20 cellular contexts compared by ENCODE assay signal in the genomic region with DNA sequence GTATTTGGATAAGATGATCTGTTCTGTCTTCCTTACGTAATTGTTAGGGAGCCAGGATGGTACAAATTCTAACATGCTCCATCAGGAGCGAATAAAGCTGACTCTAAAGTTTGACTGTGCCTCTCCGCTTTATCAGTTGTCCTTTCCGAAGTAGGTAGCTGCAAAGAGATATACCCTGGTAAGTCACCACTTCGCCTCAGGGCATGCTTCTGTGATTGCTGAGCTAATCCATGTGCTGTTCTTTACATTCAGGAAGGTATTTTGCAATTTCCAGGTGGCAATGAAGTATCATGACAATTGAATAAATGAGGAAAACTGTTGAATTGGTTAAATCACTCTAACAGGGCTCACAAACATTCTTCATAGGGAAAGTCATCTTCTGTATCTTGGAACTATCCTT. TPM values are rescaled to one million over a fixed set of nuclear protein-coding genes. Genes with fewer than 3 reads are reported as not detected.
DNase-seq lines count a peak whose midpoint lies in the region; ATAC-seq and TF ChIP-seq lines count a peak whose summit lies in the region.
"Had no signal": no experiment of that assay in that cellular context is flagged by ENCODE, and none has a peak within 500 bp of the region (broad histone marks: within the 10 kb centered on the region; RNA-seq: fewer than 3 reads in every experiment).

No MANE protein-coding gene starts in this region.

- no peak overlapping the region for H3K27ac ChIP-seq in mammary epithelial cell (ENCODE audit: insufficient read depth, low read depth, low read length)
- H3K27ac ChIP-seq in mesendoderm (ENCODE audit: low read depth, low read length), result no peak overlapping the region
- no peak overlapping the region for H3K27ac ChIP-seq in PC-9
- H3K27ac ChIP-seq: 22Rv1; BLaER1 treated with 17β-estradiol and CSF1 and Interleukin-3, amounts not matched to agents 10 nM and 100 nM had no signal

- no peaks in the 10 kb centered on the region for H3K79me1 ChIP-seq in mesendoderm (ENCODE audit: low read length)

- no peaks in the 10 kb centered on the region for H3K36me3 ChIP-seq in mammary epithelial cell (ENCODE audit: insufficient read depth, low read length)
- no peaks in the 10 kb centered on the region for H3K36me3 ChIP-seq in mesendoderm (ENCODE audit: control insufficient read depth, insufficient read depth, low read length)
- no peaks in the 10 kb centered on the region for H3K36me3 ChIP-seq in PC-9 (ENCODE audit: low read depth)

- no peaks in the 10 kb centered on the region for H3K36me3 Mint-ChIP-seq in MCF 10A (ENCODE audit: insufficient read depth, unreplicated experiment)
- H3K36me3 Mint-ChIP-seq: CD14-positive monocyte had no signal

- H3K4me3 ChIP-seq in mammary epithelial cell (replicated peaks in 1 of 3; ENCODE audit: insufficient read depth in 1 of 3, low read depth in 2 of 3, low read length in 3 of 3) (no peak overlapping the region), epithelial cell of esophagus (ENCODE audit: low read length) (no peak overlapping the region), mesendoderm (ENCODE audit: low read length) (no peak overlapping the region), PC-9 (no peak overlapping the region)
- H3K4me3 ChIP-seq: BLaER1 treated with 17β-estradiol and CSF1 and Interleukin-3, amounts not matched to agents 10 nM and 100 nM; GM12878; GM23338 had no signal

- H4K20me1 ChIP-seq in mammary epithelial cell (ENCODE audit: insufficient read depth, low read length) (no peaks in the 10 kb centered on the region), PC-9 (ENCODE audit: insufficient read depth) (no peaks in the 10 kb centered on the region)
- H4K20me1 ChIP-seq: BLaER1 treated with 17β-estradiol and CSF1 and Interleukin-3, amounts not matched to agents 10 nM and 100 nM had no signal

- H3F3A ChIP-seq in PC-9 (ENCODE audit: insufficient read depth, low read depth), result no peaks in the 10 kb centered on the region

- H3K4me1 Mint-ChIP-seq in MCF 10A (ENCODE audit: insufficient read depth, unreplicated experiment), result no peaks in the 10 kb centered on the region
- H3K4me1 Mint-ChIP-seq: B cell; CD14-positive monocyte; CD8-positive, alpha-beta memory T cell had no signal

- no peak overlapping the region for H3K4me3 Mint-ChIP-seq in MCF 10A (ENCODE audit: unreplicated experiment)
- H3K4me3 Mint-ChIP-seq: B cell; CD14-positive monocyte; CD4-positive, alpha-beta T cell; CD8-positive, alpha-beta memory T cell; GM23338; H9 had no signal

- in situ Hi-C loops in mammary epithelial cell (cut with MboI; ENCODE audit: low sequenced_read_pairs in 2 of 2), result no loop called here

- H3K9me3 Mint-ChIP-seq in MCF 10A (ENCODE audit: unreplicated experiment), result no peaks in the 10 kb centered on the region
- H3K9me3 Mint-ChIP-seq: CD14-positive monocyte; CD4-positive, alpha-beta T cell; CD8-positive, alpha-beta memory T cell; GM23338; H9 had no signal

- no peak for ATAC-seq in GM19035 (IDR thresholded peaks at IDR 0.05; ENCODE audit: unreplicated experiment)
- ATAC-seq: GM12878, GM23338, HCT116 had no signal

- CTCF ChIA-PET in MCF 10A (lab: Yijun Ruan, JAX), result interaction anchor here (0.6 to 0.8 kb wide), 2 partner anchors 20 to 46 kb away, joined by 3 to 4 read pairs; no protein-coding TSS in a partner anchor
- CTCF ChIA-PET in mammary epithelial cell (lab: Charles Lee; ENCODE audit: low non-redundant PET), result no interaction called here
- CTCF ChIA-PET in PC-9 (lab: Charles Lee), result no interaction called here

- POLR2A ChIA-PET in MCF 10A (lab: Yijun Ruan, JAX), result interaction anchor here (0.6 kb wide), 1 partner anchor 24 kb away, joined by 3 read pairs; no protein-coding TSS in a partner anchor
- POLR2A ChIA-PET in PC-9 (lab: Charles Lee; ENCODE audit: unreplicated experiment), result no interaction called here

- H3K27me3 Mint-ChIP-seq in MCF 10A (ENCODE audit: insufficient read depth, unreplicated experiment), result peaks cover 34% of the 10 kb centered on the region
- H3K27me3 Mint-ChIP-seq: CD4-positive, alpha-beta T cell had no signal

- no peak overlapping the region for H2AFZ ChIP-seq in mammary epithelial cell (ENCODE audit: low read depth, low read length)
- no peak overlapping the region for H2AFZ ChIP-seq in PC-9
- H2AFZ ChIP-seq: GM23338 had no signal

- no peaks in the 10 kb centered on the region for H3K9me3 ChIP-seq in mammary epithelial cell (replicated peaks; ENCODE audit: insufficient read depth, low read length)
- no peaks in the 10 kb centered on the region for H3K9me3 ChIP-seq in PC-9 (ENCODE audit: insufficient read depth, low read depth)
- H3K9me3 ChIP-seq: BLaER1 treated with 17β-estradiol and CSF1 and Interleukin-3, amounts not matched to agents 10 nM and 100 nM had no signal

- H2BK15ac ChIP-seq in mesendoderm (replicated peaks; ENCODE audit: low read depth), result no peak overlapping the region

- H2BK120ac ChIP-seq in mesendoderm (ENCODE audit: low read depth, low read length), result no peak overlapping the region

- H3K4me2 ChIP-seq in mammary epithelial cell (ENCODE audit: insufficient read depth, low read depth, low read length) (no peak overlapping the region), mesendoderm (ENCODE audit: low read length) (no peak overlapping the region), PC-9 (no peak overlapping the region)
- H3K4me2 ChIP-seq: BLaER1 treated with 17β-estradiol and CSF1 and Interleukin-3, amounts not matched to agents 10 nM and 100 nM; GM23338 had no signal

- peak; percentile 4 for DNase-seq in MCF 10A (ENCODE audit: unreplicated experiment)
- no peak for DNase-seq in mammary epithelial cell
- peak; percentile 43 for DNase-seq in epithelial cell of esophagus (ENCODE audit: low read depth)
- DNase-seq in mesendoderm, result peak; percentile 58
- DNase-seq in activated T-cell treated with anti-CD3 and anti-CD28 coated beads for 4 hours, result no peak
- DNase-seq in PC-9, result no peak
- DNase-seq: CD4-positive, alpha-beta T cell; CD8-positive, alpha-beta memory T cell; DMS 273 treated with DMSO at 0.1 percent for 48 hours; EL; GDM1; H9 had no signal

- H3K9ac ChIP-seq in mammary epithelial cell (ENCODE audit: insufficient read depth, low read length) (no peak overlapping the region), mesendoderm (ENCODE audit: low read length) (no peak overlapping the region)
- H3K9ac ChIP-seq: BLaER1 treated with 17β-estradiol and CSF1 and Interleukin-3, amounts not matched to agents 10 nM and 100 nM had no signal

- no peaks in the 10 kb centered on the region for H3K79me2 ChIP-seq in mammary epithelial cell (ENCODE audit: insufficient read depth, low read length)
- H3K79me2 ChIP-seq in mesendoderm (ENCODE audit: control insufficient read depth, insufficient read depth, low read length), result no peaks in the 10 kb centered on the region
- H3K79me2 ChIP-seq in PC-9 (ENCODE audit: low read depth), result no peaks in the 10 kb centered on the region

- H2AK5ac ChIP-seq in mesendoderm (ENCODE audit: low read length), result no peak overlapping the region

- H3K27me3 ChIP-seq in mammary epithelial cell (ENCODE audit: insufficient read depth, low read length) (peaks cover 3% of the 10 kb centered on the region), mesendoderm (ENCODE audit: insufficient read depth, low read length, poor library complexity) (no peaks in the 10 kb centered on the region), PC-9 (ENCODE audit: insufficient read depth, low read depth) (no peaks in the 10 kb centered on the region)

- dilution Hi-C loops in mammary epithelial cell (cut with HindIII; ENCODE audit: low sequenced_read_pairs), result no loop called here

- intact Hi-C loops in MCF 10A (cut with micrococcal nuclease) (no loop called here), mammary epithelial cell (cut with micrococcal nuclease) (no loop called here), PC-9 (cut with micrococcal nuclease; ENCODE audit: unreplicated experiment) (no loop called here)

- H3K23ac ChIP-seq in mesendoderm (ENCODE audit: low read length), result no peak overlapping the region

- BruUV-seq in MCF 10A (replicated peaks; lab: Mats Ljungman, UMichigan), result no TSS peak
- BruUV-seq in mammary epithelial cell (replicated peaks; lab: Mats Ljungman, UMichigan), result no TSS peak
- BruUV-seq in PC-9 (replicated peaks; lab: Mats Ljungman, UMichigan), result no TSS peak

- H3K9me2 ChIP-seq in PC-9 (ENCODE audit: insufficient read depth), result no peaks in the 10 kb centered on the region

- H3K56ac ChIP-seq in mesendoderm (ENCODE audit: low read length), result no peak overlapping the region

- no peak overlapping the region for H4K8ac ChIP-seq in mesendoderm (ENCODE audit: low read depth, low read length)

- H3K4me1 ChIP-seq in mammary epithelial cell (ENCODE audit: insufficient read depth, low read length) (no peaks in the 10 kb centered on the region), mesendoderm (ENCODE audit: control insufficient read depth, low read depth, low read length) (no peaks in the 10 kb centered on the region), PC-9 (replicated peaks; ENCODE audit: insufficient read depth) (no peaks in the 10 kb centered on the region)

- 84% methylated on average over 5 of the region's 5 CpGs for WGBS in mammary epithelial cell (ENCODE audit: low coverage, missing lambda C conversion rate)
- no CpG with 5 or more reads among the region's 5 CpGs for WGBS in mesendoderm (ENCODE audit: extremely low coverage, insufficient coverage, low lambda C conversion rate)

- no peak overlapping the region for H3K18ac ChIP-seq in mesendoderm (ENCODE audit: low read length)

- H3K27ac Mint-ChIP-seq in MCF 10A (ENCODE audit: low read depth, unreplicated experiment), result no peak overlapping the region
- H3K27ac Mint-ChIP-seq: B cell; CD14-positive monocyte; CD4-positive, alpha-beta T cell; CD8-positive, alpha-beta memory T cell; GM23338; H9 had no signal

- H4K5ac ChIP-seq in mesendoderm (ENCODE audit: low read length), result no peak overlapping the region

- no peak overlapping the region for H2BK5ac ChIP-seq in mesendoderm (ENCODE audit: low read length)

- no peak for TF ChIP-seq CTCF in MCF 10A (IDR thresholded peaks at IDR 0.05; ENCODE audit: unreplicated experiment)
- TF ChIP-seq CTCF in mammary epithelial cell (conservative IDR thresholded peaks at IDR 0.05 in 1 of 2, IDR thresholded peaks at IDR 0.05 in 1 of 2; ENCODE audit: extremely low read depth in 1 of 2, insufficient read depth in 1 of 2, low read depth in 1 of 2, low read length in 2 of 2), result no peak
- TF ChIP-seq CTCF in epithelial cell of esophagus (IDR thresholded peaks at IDR 0.05; ENCODE audit: insufficient read depth, low read depth, low read length, missing control alignments), result no peak
- TF ChIP-seq CTCF in PC-9 (conservative IDR thresholded peaks at IDR 0.05), result no peak

- H3K4ac ChIP-seq in mesendoderm (ENCODE audit: low read depth, low read length), result no peak overlapping the region

RNA-seq across cellular contexts. Expression of gene KIT, which starts 38.9 kb away (rescaled TPM):
- total RNA-seq in MCF 10A (2022) (not detected in 2 replicates), mammary epithelial cell (under 1 TPM in 1 of 2 donors, not detected in 1; 0.83 TPM), PC-9 (2021) (not detected in 2 replicates)
- not detected for polyA plus RNA-seq in mammary epithelial cell
- polyA minus RNA-seq in mammary epithelial cell, result not detected
- polyA plus RNA-seq in mesendoderm (2013, experiment 1 of 2), result 8.9 TPM
- polyA plus RNA-seq in mesendoderm (2013, experiment 2 of 2), result 8.0 TPM
- total RNA-seq: B cell, GM12878 had no signal
- polyA plus RNA-seq: CD14-positive monocyte had no signal

Comparison
In these comparisons a context has a peak if more than half of its experiments do, and no peak if none do; other contexts are left out.
1. DNase-seq: peak in MCF 10A (single experiment), epithelial cell of esophagus (single experiment) and mesendoderm (single experiment); none in mammary epithelial cell (single experiment), activated T-cell treated with anti-CD3 and anti-CD28 coated beads for 4 hours (single experiment) and PC-9 (0 of 2).